18 cellular contexts compared by ENCODE assay signal in the genomic region with DNA sequence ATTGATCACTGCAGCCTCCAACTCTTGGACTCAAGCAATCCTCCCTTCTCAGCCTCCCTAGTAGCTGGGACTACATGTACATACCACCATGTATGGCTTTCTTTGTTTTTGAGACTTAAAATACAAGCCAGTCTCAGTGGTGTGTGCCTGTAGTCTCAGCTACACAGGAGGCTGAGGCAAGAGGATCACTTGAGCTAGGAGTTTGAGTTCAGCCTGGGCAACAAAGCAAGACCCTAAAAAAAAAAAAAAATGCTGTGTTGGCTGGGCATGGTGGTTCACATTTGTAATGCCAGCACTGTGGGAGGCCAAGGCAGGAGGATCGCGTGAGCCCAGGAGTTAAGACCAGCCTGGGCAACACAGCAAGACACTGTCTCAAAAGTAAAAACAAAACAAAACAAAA.
"Had no signal": no experiment of that assay in that cellular context is flagged by ENCODE, and none has a peak within 500 bp of the region (broad histone marks: within the 10 kb centered on the region; RNA-seq: fewer than 3 reads in every experiment).

No MANE protein-coding gene starts in this region.

- H3K27ac Mint-ChIP-seq: natural killer cell treated with Interleukin-12 subunit alpha and Interleukin-12 subunit beta and Interleukin-15 and Interleukin-18, amount 100 ng/mL, for 72 hours; progenitor cell of endocrine pancreas; stimulated activated effector memory CD8-positive, alpha-beta T cell treated with anti-CD3 and anti-CD28 coated beads, Interleukin-12 subunit alpha, Interleukin-12 subunit beta, amount 100 ng/mL, for 72 hours had no signal

- H3K4me3 ChIP-seq: coronary artery, lower lobe of right lung, right atrium auricular region, sigmoid colon, stomach, thyroid gland had no signal

- H3K9ac ChIP-seq: parathyroid adenoma had no signal

- ATAC-seq: left ventricle myocardium superior; lower lobe of right lung; natural killer cell treated with Interleukin-12 subunit alpha and Interleukin-12 subunit beta and Interleukin-15 and Interleukin-18, amount 100 ng/mL, for 72 hours; stimulated activated effector memory CD8-positive, alpha-beta T cell treated with anti-CD3 and anti-CD28 coated beads, Interleukin-12 subunit alpha, Interleukin-12 subunit beta, amount 100 ng/mL, for 72 hours had no signal

- H2AFZ ChIP-seq: parathyroid adenoma had no signal

- H3K4me3 Mint-ChIP-seq: natural killer cell treated with Interleukin-12 subunit alpha and Interleukin-12 subunit beta and Interleukin-15 and Interleukin-18, amount 100 ng/mL, for 72 hours; neural crest cell; stimulated activated effector memory CD8-positive, alpha-beta T cell treated with anti-CD3 and anti-CD28 coated beads, Interleukin-12 subunit alpha, Interleukin-12 subunit beta, amount 100 ng/mL, for 72 hours had no signal

- H3K4me1 Mint-ChIP-seq: neural crest cell had no signal

- H3K79me2 ChIP-seq: parathyroid adenoma had no signal

- H3K4me1 ChIP-seq: lower lobe of right lung, right atrium auricular region, sigmoid colon, stomach, thyroid gland had no signal

- H3K9me3 ChIP-seq: lower lobe of right lung, right atrium auricular region, sigmoid colon, stomach, thyroid gland had no signal

- FAIRE-seq: keratinocyte had no signal

- H3K27me3 ChIP-seq: right atrium auricular region, sigmoid colon, stomach, thyroid gland had no signal

- H3K27ac ChIP-seq: coronary artery, lower lobe of right lung, parathyroid adenoma, right atrium auricular region, sigmoid colon, stomach, thyroid gland had no signal

- H3K9me3 Mint-ChIP-seq: natural killer cell treated with Interleukin-12 subunit alpha and Interleukin-12 subunit beta and Interleukin-15 and Interleukin-18, amount 100 ng/mL, for 72 hours; neural crest cell; stimulated activated effector memory CD8-positive, alpha-beta T cell treated with anti-CD3 and anti-CD28 coated beads, Interleukin-12 subunit alpha, Interleukin-12 subunit beta, amount 100 ng/mL, for 72 hours had no signal

- DNase-seq: dermis blood vessel endothelial cell; effector memory CD4-positive, alpha-beta T cell; left ventricle myocardium superior; lower lobe of right lung; sigmoid colon; stimulated activated CD4-positive, alpha-beta T cell treated with anti-CD3 and anti-CD28 coated beads, Interleukin-2, amount 100 ng/mL, for 24 hours; stimulated activated CD4-positive, alpha-beta T cell treated with anti-CD3 and anti-CD28 coated beads, Interleukin-4, amount 100 ng/mL, for 24 hours; stimulated activated naive CD4-positive, alpha-beta T cell treated with Interleukin-2 at 50 U/mL for 16 hours; stomach; thyroid gland had no signal

- H3K27me3 Mint-ChIP-seq: natural killer cell treated with Interleukin-12 subunit alpha and Interleukin-12 subunit beta and Interleukin-15 and Interleukin-18, amount 100 ng/mL, for 72 hours; progenitor cell of endocrine pancreas had no signal
